Comparison of ENCODE assay signal across 21 cellular contexts in genomic region chr7:79340212-79340611, GRCh38.
"Had no signal": no experiment of that assay in that cellular context is flagged by ENCODE, and none has a peak within 500 bp of the region (broad histone marks: within the 10 kb centered on the region; RNA-seq: fewer than 3 reads in every experiment).

No MANE protein-coding gene starts in this region.

- H3K36me3 ChIP-seq: brain microvascular endothelial cell, lower lobe of right lung, tibial nerve, WERI-Rb-1 had no signal

- H3K4me1 Mint-ChIP-seq: central memory CD8-positive, alpha-beta T cell; immature natural killer cell had no signal

- H3K9me3 Mint-ChIP-seq: stimulated activated naive CD8-positive, alpha-beta T cell treated with anti-CD3 and anti-CD28 coated beads, Interleukin-15, Interleukin-2, amounts not matched to agents 100 ng/mL and 50 ng/mL, for 24 hours had no signal

- H3K27ac ChIP-seq: brain microvascular endothelial cell, lower lobe of right lung, skin epidermis, tibial nerve, WERI-Rb-1 had no signal

- H3K4me1 ChIP-seq: lower lobe of right lung, tibial nerve had no signal

- H3K4me3 Mint-ChIP-seq: activated naive CD8-positive, alpha-beta T cell; central memory CD8-positive, alpha-beta T cell; immature natural killer cell; stimulated activated naive CD8-positive, alpha-beta T cell treated with anti-CD3 and anti-CD28 coated beads, Interleukin-15, Interleukin-2, amounts not matched to agents 100 ng/mL and 50 ng/mL, for 24 hours had no signal

- DNase-seq: activated CD4-positive, alpha-beta T cell treated with anti-CD3 and anti-CD28 coated beads for 1 hour; activated gamma-delta T cell; amniotic stem cell; brain microvascular endothelial cell; cortex of kidney; effector CD4-positive, alpha-beta T cell; immature natural killer cell; lower lobe of right lung; occipital lobe; right cardiac atrium; stimulated activated CD4-positive, alpha-beta T cell treated with anti-CD3 and anti-CD28 coated beads, Interleukin-15, amount 100 ng/mL, for 24 hours; stimulated activated CD4-positive, alpha-beta T cell treated with anti-CD3 and anti-CD28 coated beads, Interleukin-2, amount 100 ng/mL, for 48 hours; SW 1271; WERI-Rb-1 had no signal

- ATAC-seq: esophagus mucosa, lower lobe of right lung, right cardiac atrium had no signal

- H3K27ac Mint-ChIP-seq: activated naive CD8-positive, alpha-beta T cell; immature natural killer cell; progenitor cell of endocrine pancreas; stimulated activated naive CD8-positive, alpha-beta T cell treated with anti-CD3 and anti-CD28 coated beads, Interleukin-15, Interleukin-2, amounts not matched to agents 100 ng/mL and 50 ng/mL, for 24 hours had no signal

- H3K36me3 Mint-ChIP-seq: activated naive CD8-positive, alpha-beta T cell; immature natural killer cell had no signal

- H3K9me3 ChIP-seq: lower lobe of right lung, tibial nerve had no signal

- H3K27me3 Mint-ChIP-seq: activated naive CD8-positive, alpha-beta T cell; central memory CD8-positive, alpha-beta T cell; progenitor cell of endocrine pancreas; stimulated activated naive CD8-positive, alpha-beta T cell treated with anti-CD3 and anti-CD28 coated beads, Interleukin-15, Interleukin-2, amounts not matched to agents 100 ng/mL and 50 ng/mL, for 24 hours had no signal

- H3K27me3 ChIP-seq: brain microvascular endothelial cell, tibial nerve had no signal

- H3K4me3 ChIP-seq: lower lobe of right lung, skin epidermis, tibial nerve had no signal
